Comparison of ENCODE assay signal across 8 cellular contexts in the genomic region with DNA sequence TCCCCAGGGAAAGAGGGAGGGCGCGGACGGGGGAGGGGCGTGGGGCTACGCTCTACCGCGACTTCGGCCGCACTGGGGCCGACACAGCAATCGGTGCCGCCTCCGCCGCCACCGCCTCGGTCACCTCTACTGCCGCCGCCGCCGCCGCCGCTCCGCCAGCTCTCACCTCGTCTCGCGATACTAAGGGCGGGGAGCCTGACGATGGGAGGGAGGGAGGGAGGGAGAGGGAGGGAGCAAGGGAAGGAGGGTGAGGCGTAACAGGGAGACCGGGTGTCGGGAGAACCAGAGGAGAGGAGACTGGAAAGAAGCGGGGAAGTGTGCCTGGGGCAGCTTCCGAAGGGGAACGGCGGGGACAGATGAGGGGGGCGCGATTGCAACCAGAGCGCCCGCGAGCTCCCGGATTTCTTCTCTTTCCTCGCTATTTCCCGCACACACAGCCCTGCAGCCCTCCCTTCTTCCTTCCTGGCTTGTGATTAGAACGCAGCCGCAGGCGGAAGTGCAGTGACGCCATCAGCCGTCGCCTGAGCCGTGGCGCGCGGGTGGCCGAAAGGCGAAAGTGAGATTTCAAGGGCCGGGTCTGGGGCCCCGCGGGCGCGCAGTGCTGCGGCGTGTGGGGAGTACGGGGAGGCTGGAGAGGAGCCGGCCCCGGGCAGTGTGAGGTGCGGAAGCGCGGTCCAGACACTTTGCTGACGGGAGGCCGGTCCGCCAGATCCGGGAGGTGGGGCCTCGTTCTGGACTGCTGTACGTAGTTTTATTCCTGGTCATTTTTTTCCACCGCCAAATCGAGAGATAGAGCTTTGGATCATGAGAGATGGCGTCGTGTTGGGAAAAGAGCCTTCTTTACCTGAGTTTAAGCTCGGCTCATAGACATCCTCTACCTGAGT. TPM values are rescaled to one million over a fixed set of nuclear protein-coding genes. Genes with fewer than 3 reads are reported as not detected.
DNase-seq lines count a peak whose midpoint lies in the region; ATAC-seq lines count a peak whose summit lies in the region.

A gene with protein sequence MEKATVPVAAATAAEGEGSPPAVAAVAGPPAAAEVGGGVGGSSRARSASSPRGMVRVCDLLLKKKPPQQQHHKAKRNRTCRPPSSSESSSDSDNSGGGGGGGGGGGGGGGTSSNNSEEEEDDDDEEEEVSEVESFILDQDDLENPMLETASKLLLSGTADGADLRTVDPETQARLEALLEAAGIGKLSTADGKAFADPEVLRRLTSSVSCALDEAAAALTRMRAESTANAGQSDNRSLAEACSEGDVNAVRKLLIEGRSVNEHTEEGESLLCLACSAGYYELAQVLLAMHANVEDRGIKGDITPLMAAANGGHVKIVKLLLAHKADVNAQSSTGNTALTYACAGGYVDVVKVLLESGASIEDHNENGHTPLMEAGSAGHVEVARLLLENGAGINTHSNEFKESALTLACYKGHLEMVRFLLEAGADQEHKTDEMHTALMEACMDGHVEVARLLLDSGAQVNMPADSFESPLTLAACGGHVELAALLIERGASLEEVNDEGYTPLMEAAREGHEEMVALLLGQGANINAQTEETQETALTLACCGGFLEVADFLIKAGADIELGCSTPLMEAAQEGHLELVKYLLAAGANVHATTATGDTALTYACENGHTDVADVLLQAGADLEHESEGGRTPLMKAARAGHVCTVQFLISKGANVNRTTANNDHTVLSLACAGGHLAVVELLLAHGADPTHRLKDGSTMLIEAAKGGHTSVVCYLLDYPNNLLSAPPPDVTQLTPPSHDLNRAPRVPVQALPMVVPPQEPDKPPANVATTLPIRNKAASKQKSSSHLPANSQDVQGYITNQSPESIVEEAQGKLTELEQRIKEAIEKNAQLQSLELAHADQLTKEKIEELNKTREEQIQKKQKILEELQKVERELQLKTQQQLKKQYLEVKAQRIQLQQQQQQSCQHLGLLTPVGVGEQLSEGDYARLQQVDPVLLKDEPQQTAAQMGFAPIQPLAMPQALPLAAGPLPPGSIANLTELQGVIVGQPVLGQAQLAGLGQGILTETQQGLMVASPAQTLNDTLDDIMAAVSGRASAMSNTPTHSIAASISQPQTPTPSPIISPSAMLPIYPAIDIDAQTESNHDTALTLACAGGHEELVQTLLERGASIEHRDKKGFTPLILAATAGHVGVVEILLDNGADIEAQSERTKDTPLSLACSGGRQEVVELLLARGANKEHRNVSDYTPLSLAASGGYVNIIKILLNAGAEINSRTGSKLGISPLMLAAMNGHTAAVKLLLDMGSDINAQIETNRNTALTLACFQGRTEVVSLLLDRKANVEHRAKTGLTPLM (N-terminal part only) (minus strand): TSS at position 131 of the 884 bp plus-strand sequence. CDS start 130 bp downstream, at position 1.

- peak; percentile 95 for DNase-seq in COLO668 (lab: John Stamatoyannopoulos, UW; ENCODE audit: unreplicated experiment)
- peak; percentile 80 for DNase-seq in HS-5 (ENCODE audit: low read depth)
- peak; percentile 83 for DNase-seq in NK-92 treated with Interleukin-12 subunit alpha and Interleukin-12 subunit beta, amount 100 ng/mL, for 24 hours (lab: John Stamatoyannopoulos, UW)
- peak; percentile 82 to 87 (median 83) for DNase-seq in effector memory CD4-positive, alpha-beta T cell
- DNase-seq in memory B cell (ENCODE audit: low spot score in 2 of 2) = peak; percentile 89 to 91
- DNase-seq in stimulated activated CD8-positive, alpha-beta memory T cell treated with anti-CD3 and anti-CD28 coated beads, Interleukin-12 subunit alpha, Interleukin-12 subunit beta, amount 100 ng/mL, for 24 hours (ENCODE audit: extremely low read depth) = peak; percentile 82

- peaks cover 9% of the 10 kb centered on the region for H3K4me1 ChIP-seq in effector memory CD4-positive, alpha-beta T cell (ENCODE audit: control insufficient read depth, insufficient read depth, low read length, poor library complexity, severe bottlenecking)

- H3K27me3 Mint-ChIP-seq in memory B cell = no peaks in the 10 kb centered on the region

- H3K4me3 ChIP-seq in effector memory CD4-positive, alpha-beta T cell (ENCODE audit: insufficient read depth, low read depth, low read length, poor library complexity, severe bottlenecking) = peak within 1 kb of the TSS; percentile 81

- H3K36me3 Mint-ChIP-seq in memory B cell = no peaks in the 10 kb centered on the region

- H3K27ac Mint-ChIP-seq in memory B cell = peak within 1 kb of the TSS; percentile 99

- H3K4me3 Mint-ChIP-seq in memory B cell = peak within 1 kb of the TSS; percentile 98

- H3K4me1 Mint-ChIP-seq in memory B cell = peaks cover 34% of the 10 kb centered on the region

- H3K27ac ChIP-seq in effector memory CD4-positive, alpha-beta T cell (ENCODE audit: insufficient read depth, low read length, poor library complexity, severe bottlenecking) = peak within 1 kb of the TSS; percentile 96

- no peaks in the 10 kb centered on the region for H3K36me3 ChIP-seq in effector memory CD4-positive, alpha-beta T cell (ENCODE audit: control insufficient read depth, insufficient read depth, low read length)

- H3K9me3 ChIP-seq in effector memory CD4-positive, alpha-beta T cell (ENCODE audit: control insufficient read depth, low read length) = no peaks in the 10 kb centered on the region

- H3K27me3 ChIP-seq in effector memory CD4-positive, alpha-beta T cell (replicated peaks; ENCODE audit: control insufficient read depth, insufficient read depth, low read length, poor library complexity, severe bottlenecking) = no peaks in the 10 kb centered on the region

- ATAC-seq in GM19468 (IDR thresholded peaks at IDR 0.05; ENCODE audit: extremely low read depth, unreplicated experiment) = peak; percentile 82
- peak; percentile 77 for ATAC-seq in memory B cell (ENCODE audit: low read depth)

- CTCF ChIA-PET in activated CD8-positive, alpha-beta memory T cell treated with anti-CD3 and anti-CD28 coated beads for 36 hours (lab: Charles Lee) = interaction anchor here (0.8 to 1.0 kb wide), 3 partner anchors 11 to 189 kb away, joined by 3 read pairs; partner anchors contain the start of gene COX18

- H3K9me3 Mint-ChIP-seq in memory B cell = no peaks in the 10 kb centered on the region

- POLR2A ChIA-PET in activated CD8-positive, alpha-beta memory T cell treated with anti-CD3 and anti-CD28 coated beads for 36 hours (lab: Charles Lee) = interaction anchor here (0.6 to 4.8 kb wide), 6 partner anchors 12 to 192 kb away, joined by 4 to 23 read pairs (median 6); partner anchors contain the start of gene COX18

RNA-seq across cellular contexts. Expression of the gene that starts here (rescaled TPM):
- total RNA-seq in activated CD8-positive, alpha-beta memory T cell treated with anti-CD3 and anti-CD28 coated beads for 36 hours = 10 to 100 TPM; 61.6 to 62.6 TPM

Comparison
In these comparisons a context has a peak if more than half of its experiments do, and no peak if none do; other contexts are left out.
1. Peak in every context shown above with its lines: DNase-seq, ATAC-seq, H3K4me3 ChIP-seq and H3K27ac ChIP-seq.